Comparison of ENCODE assay signal across 16 cellular contexts in genomic region chr19:6235031-6235951, GRCh38. TPM values are rescaled to one million over a fixed set of nuclear protein-coding genes. Genes with fewer than 3 reads are reported as not detected.
DNase-seq lines count a peak whose midpoint lies in the region; ATAC-seq and TF ChIP-seq lines count a peak whose summit lies in the region.
"Had no signal": no experiment of that assay in that cellular context is flagged by ENCODE, and none has a peak within 500 bp of the region (broad histone marks: within the 10 kb centered on the region; RNA-seq: fewer than 3 reads in every experiment).

No MANE protein-coding gene starts in this region.

- peaks cover 35 to 77% of the 10 kb centered on the region in 2 donors for H3K4me1 ChIP-seq in breast epithelium

- peaks cover 42% of the 10 kb centered on the region for H3K4me1 Mint-ChIP-seq in mesothelial cell of epicardium

- no peaks in the 10 kb centered on the region for H3K9me3 Mint-ChIP-seq in activated naive CD4-positive, alpha-beta T cell treated with anti-CD3 and anti-CD28 coated beads, Interleukin-2, amount 50 U/mL, for 72 hours
- H3K9me3 Mint-ChIP-seq in mesothelial cell of epicardium = no peaks in the 10 kb centered on the region
- H3K9me3 Mint-ChIP-seq: activated CD4-positive, alpha-beta memory T cell treated with anti-CD3 and anti-CD28 coated beads, Interleukin-2, amount 10 ng/mL, durations not matched to agents 7 days and 5 days; stimulated activated memory B cell treated with anti-CD40 and anti-IgM and Interleukin-4, amounts not matched to agents 10 μg/mL and 1 μg/mL and 100 μg/mL, for 72 hours had no signal

- no peaks in the 10 kb centered on the region for H3K9me3 ChIP-seq in breast epithelium

- ATAC-seq in activated naive CD4-positive, alpha-beta T cell treated with anti-CD3 and anti-CD28 coated beads, Interleukin-2, amount 50 U/mL, for 72 hours = no peak
- no peak for ATAC-seq in GM18519 (IDR thresholded peaks at IDR 0.05; ENCODE audit: low FRiP score, unreplicated experiment)
- ATAC-seq: foreskin keratinocyte; stimulated activated memory B cell treated with anti-CD40 and anti-IgM and Interleukin-4, amounts not matched to agents 10 μg/mL and 1 μg/mL and 100 μg/mL, for 72 hours had no signal

- H3K4me3 ChIP-seq in breast epithelium = no peak overlapping the region
- H3K4me3 ChIP-seq: SK-N-MC had no signal

- H3K27me3 ChIP-seq in breast epithelium = no peaks in the 10 kb centered on the region
- H3K27me3 ChIP-seq: foreskin keratinocyte had no signal

- no peaks in the 10 kb centered on the region for H3K27me3 Mint-ChIP-seq in mesothelial cell of epicardium (ENCODE audit: low read depth)
- H3K27me3 Mint-ChIP-seq: activated CD4-positive, alpha-beta memory T cell treated with anti-CD3 and anti-CD28 coated beads, Interleukin-2, amount 10 ng/mL, durations not matched to agents 7 days and 5 days; stimulated activated memory B cell treated with anti-CD40 and anti-IgM and Interleukin-4, amounts not matched to agents 10 μg/mL and 1 μg/mL and 100 μg/mL, for 72 hours had no signal

- no peak for TF ChIP-seq CTCF in breast epithelium (IDR thresholded peaks at IDR 0.05)
- no peak for TF ChIP-seq CTCF in mesothelial cell of epicardium (IDR thresholded peaks at IDR 0.05; ENCODE audit: unreplicated experiment)

- no peaks in the 10 kb centered on the region for H3K36me3 Mint-ChIP-seq in activated naive CD4-positive, alpha-beta T cell treated with anti-CD3 and anti-CD28 coated beads, Interleukin-2, amount 50 U/mL, for 72 hours
- H3K36me3 Mint-ChIP-seq in mesothelial cell of epicardium = peaks cover 5% of the 10 kb centered on the region

- DNase-seq in activated naive CD4-positive, alpha-beta T cell treated with anti-CD3 and anti-CD28 coated beads, Interleukin-2, amount 50 U/mL, for 72 hours (ENCODE audit: low spot score in 2 of 2) = no peak
- no peak for DNase-seq in activated naive CD4-positive, alpha-beta T cell treated with anti-CD3 and anti-CD28 coated beads, Interleukin-2, amount 50 U/mL, for 16 hours
- no peak for DNase-seq in breast epithelium (ENCODE audit: low spot score in 2 of 2)
- DNase-seq in mesothelial cell of epicardium (ENCODE audit: low spot score in 2 of 2, unreplicated experiment in 2 of 2) = peak in 1 of 2 experiments; percentile 14
- peak in 1 of 49 donors; percentile 41 for DNase-seq in substantia nigra (lab: John Stamatoyannopoulos, UW)
- DNase-seq in posterior vena cava (ENCODE audit: low spot score) = no peak
- no peak for DNase-seq in NCI-H2029 treated with DMSO at 0.1 percent for 48 hours (lab: John Stamatoyannopoulos, UW)
- DNase-seq: activated CD4-positive, alpha-beta memory T cell treated with anti-CD3 and anti-CD28 coated beads, Interleukin-2, amount 10 ng/mL, durations not matched to agents 7 days and 5 days; activated effector memory CD4-positive, alpha-beta T cell treated with anti-CD3 and anti-CD28 coated beads, Interleukin-2, amount 50 U/mL, for 16 hours; foreskin keratinocyte; KG1; NCI-H1436; NCI-H510A had no signal

- intact Hi-C loops in breast epithelium (cut with DNase I; ENCODE audit: low total_unique reads) = no loop called here
- intact Hi-C loops in posterior vena cava (cut with DNase I) = no loop called here

- TF ChIP-seq POLR2A in breast epithelium (IDR thresholded peaks at IDR 0.05) = no peak

- H3K27ac ChIP-seq in breast epithelium (peak overlapping the region; percentile 53 to 56), substantia nigra (ENCODE audit: low read depth, low read length, poor library complexity, severe bottlenecking) (peak overlapping the region; percentile 35)
- H3K27ac ChIP-seq: foreskin keratinocyte, SK-N-MC had no signal

- H3K27ac Mint-ChIP-seq in activated naive CD4-positive, alpha-beta T cell treated with anti-CD3 and anti-CD28 coated beads, Interleukin-2, amount 50 U/mL, for 72 hours = peak overlapping the region; percentile 10 to 81
- peak overlapping the region; percentile 84 for H3K27ac Mint-ChIP-seq in mesothelial cell of epicardium
- H3K27ac Mint-ChIP-seq: activated CD4-positive, alpha-beta memory T cell treated with anti-CD3 and anti-CD28 coated beads, Interleukin-2, amount 10 ng/mL, durations not matched to agents 7 days and 5 days; stimulated activated memory B cell treated with anti-CD40 and anti-IgM and Interleukin-4, amounts not matched to agents 10 μg/mL and 1 μg/mL and 100 μg/mL, for 72 hours had no signal

- H3K36me3 ChIP-seq in breast epithelium = no peaks in the 10 kb centered on the region

- no peak overlapping the region for H3K4me3 Mint-ChIP-seq in mesothelial cell of epicardium
- H3K4me3 Mint-ChIP-seq: activated CD4-positive, alpha-beta memory T cell treated with anti-CD3 and anti-CD28 coated beads, Interleukin-2, amount 10 ng/mL, durations not matched to agents 7 days and 5 days; stimulated activated memory B cell treated with anti-CD40 and anti-IgM and Interleukin-4, amounts not matched to agents 10 μg/mL and 1 μg/mL and 100 μg/mL, for 72 hours had no signal

RNA-seq across cellular contexts. Expression of gene MLLT1, which starts 44.5 kb away (rescaled TPM):
- 10 to 100 TPM; 31.8 to 48.2 TPM for total RNA-seq in activated naive CD4-positive, alpha-beta T cell treated with anti-CD3 and anti-CD28 coated beads, Interleukin-2, amount 50 U/mL, for 72 hours
- total RNA-seq in breast epithelium (10 to 100 TPM; 13.6 to 16.4 (median 13.8) TPM), mesothelial cell of epicardium (90.5 to 99.8 TPM (median 93.1 TPM) in 3 replicates), posterior vena cava (10 to 100 TPM; 49.2 to 52.0 TPM)
